In the genomic region with DNA sequence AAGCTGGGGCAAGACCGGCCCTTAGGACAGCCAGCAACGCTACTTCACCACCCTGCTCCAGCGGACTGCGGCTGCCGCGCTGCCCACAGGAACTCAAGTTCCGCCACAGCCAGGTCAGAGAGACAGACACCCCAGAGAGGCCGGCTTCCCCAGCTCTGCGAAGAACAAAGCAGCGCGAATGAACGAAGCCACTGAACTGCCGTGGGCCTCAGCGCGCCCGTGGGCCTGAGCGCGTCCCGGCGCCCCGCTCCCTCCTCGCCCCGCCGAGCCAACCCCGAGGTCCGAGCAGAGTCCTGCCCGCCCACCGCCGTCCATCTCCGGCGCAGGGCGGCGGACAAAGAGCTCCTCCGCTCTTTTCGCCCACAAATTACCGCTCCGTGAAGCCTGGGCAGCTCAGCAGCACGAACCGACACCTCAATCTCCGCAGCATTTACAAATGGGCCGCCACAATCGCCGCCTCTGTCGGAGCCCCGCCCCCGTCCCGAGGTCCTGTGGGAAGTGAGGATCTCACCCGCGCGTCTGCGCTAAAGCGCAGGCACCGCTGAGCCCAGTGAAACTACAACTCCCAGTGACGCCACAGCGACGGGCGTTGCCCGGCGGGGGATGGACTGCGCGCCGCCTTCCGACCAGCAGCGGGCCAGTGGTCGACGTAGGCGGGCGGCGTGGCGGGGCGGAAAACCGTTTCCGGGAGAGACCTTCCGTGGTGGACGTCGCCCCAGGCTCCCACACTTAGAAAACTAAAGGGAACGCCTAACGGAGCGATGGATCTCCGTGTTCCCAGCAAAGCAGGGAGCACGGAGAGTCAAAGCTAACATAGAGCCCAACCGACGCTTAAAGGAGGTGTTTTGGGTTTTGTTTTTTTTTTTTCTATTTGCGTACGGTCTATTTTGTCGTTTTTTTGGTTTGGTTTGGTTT, we compare ENCODE assay signal across 1 cellular context.
A peak's percentile ranks its signal among the peaks of the same experiment; 100 is the strongest.
TF ChIP-seq lines count a peak whose summit lies in the region.

No MANE protein-coding gene starts in this region.

TF ChIP-seq in HepG2, 621 proteins besides CTCF, POLR2A, EP300 and RAD21 (continued from another document and continues in another):
- TF ChIP-seq, protein P1, sequence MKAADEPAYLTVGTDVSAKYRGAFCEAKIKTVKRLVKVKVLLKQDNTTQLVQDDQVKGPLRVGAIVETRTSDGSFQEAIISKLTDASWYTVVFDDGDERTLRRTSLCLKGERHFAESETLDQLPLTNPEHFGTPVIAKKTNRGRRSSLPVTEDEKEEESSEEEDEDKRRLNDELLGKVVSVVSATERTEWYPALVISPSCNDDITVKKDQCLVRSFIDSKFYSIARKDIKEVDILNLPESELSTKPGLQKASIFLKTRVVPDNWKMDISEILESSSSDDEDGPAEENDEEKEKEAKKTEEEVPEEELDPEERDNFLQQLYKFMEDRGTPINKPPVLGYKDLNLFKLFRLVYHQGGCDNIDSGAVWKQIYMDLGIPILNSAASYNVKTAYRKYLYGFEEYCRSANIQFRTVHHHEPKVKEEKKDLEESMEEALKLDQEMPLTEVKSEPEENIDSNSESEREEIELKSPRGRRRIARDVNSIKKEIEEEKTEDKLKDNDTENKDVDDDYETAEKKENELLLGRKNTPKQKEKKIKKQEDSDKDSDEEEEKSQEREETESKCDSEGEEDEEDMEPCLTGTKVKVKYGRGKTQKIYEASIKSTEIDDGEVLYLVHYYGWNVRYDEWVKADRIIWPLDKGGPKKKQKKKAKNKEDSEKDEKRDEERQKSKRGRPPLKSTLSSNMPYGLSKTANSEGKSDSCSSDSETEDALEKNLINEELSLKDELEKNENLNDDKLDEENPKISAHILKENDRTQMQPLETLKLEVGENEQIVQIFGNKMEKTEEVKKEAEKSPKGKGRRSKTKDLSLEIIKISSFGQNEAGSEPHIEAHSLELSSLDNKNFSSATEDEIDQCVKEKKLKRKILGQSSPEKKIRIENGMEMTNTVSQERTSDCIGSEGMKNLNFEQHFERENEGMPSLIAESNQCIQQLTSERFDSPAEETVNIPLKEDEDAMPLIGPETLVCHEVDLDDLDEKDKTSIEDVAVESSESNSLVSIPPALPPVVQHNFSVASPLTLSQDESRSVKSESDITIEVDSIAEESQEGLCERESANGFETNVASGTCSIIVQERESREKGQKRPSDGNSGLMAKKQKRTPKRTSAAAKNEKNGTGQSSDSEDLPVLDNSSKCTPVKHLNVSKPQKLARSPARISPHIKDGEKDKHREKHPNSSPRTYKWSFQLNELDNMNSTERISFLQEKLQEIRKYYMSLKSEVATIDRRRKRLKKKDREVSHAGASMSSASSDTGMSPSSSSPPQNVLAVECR (CRISPR knock-in tag; IDR thresholded peaks at IDR 0.05; ENCODE audit: borderline replicate concordance) = peak; percentile 100
- TF ChIP-seq ZMAT3 (CRISPR knock-in tag; conservative IDR thresholded peaks at IDR 0.05) (peak; percentile 85), POGZ (CRISPR knock-in tag; IDR thresholded peaks at IDR 0.05) (peak; percentile 50), AHR (CRISPR knock-in tag; IDR thresholded peaks at IDR 0.05) (no peak), HDAC2 (CRISPR knock-in tag; IDR thresholded peaks at IDR 0.05) (peak; percentile 58; the same call in 1 of the 2 replicates), ZNF136 (CRISPR knock-in tag; IDR thresholded peaks at IDR 0.05; ENCODE audit: low read depth) (no peak), NFIC (IDR thresholded peaks at IDR 0.05; ENCODE audit: low read length) (no peak), REL (CRISPR knock-in tag; conservative IDR thresholded peaks at IDR 0.05) (no peak), ZSCAN21 (CRISPR knock-in tag; IDR thresholded peaks at IDR 0.05; ENCODE audit: borderline replicate concordance) (peak; percentile 49; the same call in 1 of the 2 replicates), ZNF343 (CRISPR knock-in tag; IDR thresholded peaks at IDR 0.05) (peak; percentile 58; the same call in 1 of the 2 replicates), ZC3H13 (CRISPR knock-in tag; IDR thresholded peaks at IDR 0.05) (no peak), ZNF75D (CRISPR knock-in tag; IDR thresholded peaks at IDR 0.05; ENCODE audit: borderline replicate concordance) (no peak), DNMT1 (CRISPR knock-in tag; IDR thresholded peaks at IDR 0.05) (no peak), RBFOX2 (IDR thresholded peaks at IDR 0.05; ENCODE audit: low read depth, low read length) (peak; percentile 87), IRF2 (CRISPR knock-in tag; IDR thresholded peaks at IDR 0.05) (peak; percentile 47; the same call in 1 of the 2 replicates), LCORL (IDR thresholded peaks at IDR 0.05) (peak; percentile 57; the same call in 1 of the 2 replicates), LCORL (CRISPR knock-in tag; IDR thresholded peaks at IDR 0.05) (no peak), TCF7 (IDR thresholded peaks at IDR 0.05; ENCODE audit: low read depth) (no peak), ZNF350 (CRISPR knock-in tag; IDR thresholded peaks at IDR 0.05; ENCODE audit: borderline replicate concordance, low read depth) (peak; percentile 49; the same call in 1 of the 2 replicates), ZNF713 (CRISPR knock-in tag; IDR thresholded peaks at IDR 0.05) (no peak), GABPA (IDR thresholded peaks at IDR 0.05; ENCODE audit: low read depth, low read length) (peak; percentile 74), GABPA (CRISPR knock-in tag; IDR thresholded peaks at IDR 0.05; ENCODE audit: low read depth) (peak; percentile 87), NFYB (CRISPR knock-in tag; IDR thresholded peaks at IDR 0.05) (peak; percentile 79), SMARCE1 (IDR thresholded peaks at IDR 0.05; ENCODE audit: borderline replicate concordance) (no peak), TBP (CRISPR knock-in tag; IDR thresholded peaks at IDR 0.05) (no peak), CBFB (CRISPR knock-in tag; IDR thresholded peaks at IDR 0.05) (0 out of 2 replicates have a peak, but pooled peaks have one; percentile 35), ZNF567 (CRISPR knock-in tag; IDR thresholded peaks at IDR 0.05; ENCODE audit: borderline replicate concordance) (no peak), ZNF101 (CRISPR knock-in tag; IDR thresholded peaks at IDR 0.05; ENCODE audit: borderline replicate concordance, low read depth) (no peak), ZNF17 (CRISPR knock-in tag; IDR thresholded peaks at IDR 0.05) (no peak), ZNF180 (CRISPR knock-in tag; IDR thresholded peaks at IDR 0.05; ENCODE audit: borderline replicate concordance, low read depth) (no peak), SOX5 (CRISPR knock-in tag; IDR thresholded peaks at IDR 0.05; ENCODE audit: borderline replicate concordance) (no peak), ZNF564 (CRISPR knock-in tag; IDR thresholded peaks at IDR 0.05) (no peak), GTF3A (CRISPR knock-in tag; conservative IDR thresholded peaks at IDR 0.05) (no peak)
- TF ChIP-seq, protein P2, sequence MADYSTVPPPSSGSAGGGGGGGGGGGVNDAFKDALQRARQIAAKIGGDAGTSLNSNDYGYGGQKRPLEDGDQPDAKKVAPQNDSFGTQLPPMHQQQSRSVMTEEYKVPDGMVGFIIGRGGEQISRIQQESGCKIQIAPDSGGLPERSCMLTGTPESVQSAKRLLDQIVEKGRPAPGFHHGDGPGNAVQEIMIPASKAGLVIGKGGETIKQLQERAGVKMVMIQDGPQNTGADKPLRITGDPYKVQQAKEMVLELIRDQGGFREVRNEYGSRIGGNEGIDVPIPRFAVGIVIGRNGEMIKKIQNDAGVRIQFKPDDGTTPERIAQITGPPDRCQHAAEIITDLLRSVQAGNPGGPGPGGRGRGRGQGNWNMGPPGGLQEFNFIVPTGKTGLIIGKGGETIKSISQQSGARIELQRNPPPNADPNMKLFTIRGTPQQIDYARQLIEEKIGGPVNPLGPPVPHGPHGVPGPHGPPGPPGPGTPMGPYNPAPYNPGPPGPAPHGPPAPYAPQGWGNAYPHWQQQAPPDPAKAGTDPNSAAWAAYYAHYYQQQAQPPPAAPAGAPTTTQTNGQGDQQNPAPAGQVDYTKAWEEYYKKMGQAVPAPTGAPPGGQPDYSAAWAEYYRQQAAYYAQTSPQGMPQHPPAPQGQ (CRISPR knock-in tag; IDR thresholded peaks at IDR 0.05; ENCODE audit: borderline replicate concordance) = no peak
- TF ChIP-seq, protein P3, sequence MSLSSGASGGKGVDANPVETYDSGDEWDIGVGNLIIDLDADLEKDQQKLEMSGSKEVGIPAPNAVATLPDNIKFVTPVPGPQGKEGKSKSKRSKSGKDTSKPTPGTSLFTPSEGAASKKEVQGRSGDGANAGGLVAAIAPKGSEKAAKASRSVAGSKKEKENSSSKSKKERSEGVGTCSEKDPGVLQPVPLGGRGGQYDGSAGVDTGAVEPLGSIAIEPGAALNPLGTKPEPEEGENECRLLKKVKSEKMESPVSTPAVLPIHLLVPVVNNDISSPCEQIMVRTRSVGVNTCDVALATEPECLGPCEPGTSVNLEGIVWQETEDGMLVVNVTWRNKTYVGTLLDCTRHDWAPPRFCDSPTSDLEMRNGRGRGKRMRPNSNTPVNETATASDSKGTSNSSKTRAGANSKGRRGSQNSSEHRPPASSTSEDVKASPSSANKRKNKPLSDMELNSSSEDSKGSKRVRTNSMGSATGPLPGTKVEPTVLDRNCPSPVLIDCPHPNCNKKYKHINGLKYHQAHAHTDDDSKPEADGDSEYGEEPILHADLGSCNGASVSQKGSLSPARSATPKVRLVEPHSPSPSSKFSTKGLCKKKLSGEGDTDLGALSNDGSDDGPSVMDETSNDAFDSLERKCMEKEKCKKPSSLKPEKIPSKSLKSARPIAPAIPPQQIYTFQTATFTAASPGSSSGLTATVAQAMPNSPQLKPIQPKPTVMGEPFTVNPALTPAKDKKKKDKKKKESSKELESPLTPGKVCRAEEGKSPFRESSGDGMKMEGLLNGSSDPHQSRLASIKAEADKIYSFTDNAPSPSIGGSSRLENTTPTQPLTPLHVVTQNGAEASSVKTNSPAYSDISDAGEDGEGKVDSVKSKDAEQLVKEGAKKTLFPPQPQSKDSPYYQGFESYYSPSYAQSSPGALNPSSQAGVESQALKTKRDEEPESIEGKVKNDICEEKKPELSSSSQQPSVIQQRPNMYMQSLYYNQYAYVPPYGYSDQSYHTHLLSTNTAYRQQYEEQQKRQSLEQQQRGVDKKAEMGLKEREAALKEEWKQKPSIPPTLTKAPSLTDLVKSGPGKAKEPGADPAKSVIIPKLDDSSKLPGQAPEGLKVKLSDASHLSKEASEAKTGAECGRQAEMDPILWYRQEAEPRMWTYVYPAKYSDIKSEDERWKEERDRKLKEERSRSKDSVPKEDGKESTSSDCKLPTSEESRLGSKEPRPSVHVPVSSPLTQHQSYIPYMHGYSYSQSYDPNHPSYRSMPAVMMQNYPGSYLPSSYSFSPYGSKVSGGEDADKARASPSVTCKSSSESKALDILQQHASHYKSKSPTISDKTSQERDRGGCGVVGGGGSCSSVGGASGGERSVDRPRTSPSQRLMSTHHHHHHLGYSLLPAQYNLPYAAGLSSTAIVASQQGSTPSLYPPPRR (CRISPR knock-in tag; IDR thresholded peaks at IDR 0.05; ENCODE audit: borderline replicate concordance) = peak; percentile 41; the same call in 1 of the 2 replicates
- TF ChIP-seq, protein P4, sequence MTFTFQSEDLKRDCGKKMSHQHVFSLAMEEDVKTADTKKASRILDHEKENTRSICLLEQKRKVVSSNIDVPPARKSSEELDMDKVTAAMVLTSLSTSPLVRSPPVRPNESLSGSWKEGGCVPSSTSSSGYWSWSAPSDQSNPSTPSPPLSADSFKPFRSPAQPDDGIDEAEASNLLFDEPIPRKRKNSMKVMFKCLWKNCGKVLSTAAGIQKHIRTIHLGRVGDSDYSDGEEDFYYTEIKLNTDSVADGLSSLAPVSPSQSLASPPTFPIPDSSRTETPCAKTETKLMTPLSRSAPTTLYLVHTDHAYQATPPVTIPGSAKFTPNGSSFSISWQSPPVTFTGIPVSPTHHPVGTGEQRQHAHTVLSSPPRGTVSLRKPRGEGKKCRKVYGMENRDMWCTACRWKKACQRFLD (CRISPR knock-in tag; IDR thresholded peaks at IDR 0.05; ENCODE audit: borderline replicate concordance) = peak; percentile 23; the same call in 1 of the 2 replicates
- TF ChIP-seq, protein P5, sequence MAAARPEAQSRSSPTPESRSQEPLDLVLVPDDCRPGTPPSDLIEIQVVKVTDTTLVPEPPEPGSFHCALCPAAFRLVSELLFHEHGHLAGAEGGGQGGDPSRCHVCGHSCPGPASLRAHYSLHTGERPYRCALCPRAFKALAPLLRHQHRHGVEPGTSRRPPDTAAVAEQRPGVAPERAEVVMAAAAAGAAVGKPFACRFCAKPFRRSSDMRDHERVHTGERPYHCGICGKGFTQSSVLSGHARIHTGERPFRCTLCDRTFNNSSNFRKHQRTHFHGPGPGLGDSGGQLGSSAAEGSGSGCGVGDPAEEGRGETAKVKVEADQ (CRISPR knock-in tag; IDR thresholded peaks at IDR 0.05; ENCODE audit: borderline replicate concordance) = peak; percentile 64; the same call in 1 of the 2 replicates
- TF ChIP-seq, protein P6, sequence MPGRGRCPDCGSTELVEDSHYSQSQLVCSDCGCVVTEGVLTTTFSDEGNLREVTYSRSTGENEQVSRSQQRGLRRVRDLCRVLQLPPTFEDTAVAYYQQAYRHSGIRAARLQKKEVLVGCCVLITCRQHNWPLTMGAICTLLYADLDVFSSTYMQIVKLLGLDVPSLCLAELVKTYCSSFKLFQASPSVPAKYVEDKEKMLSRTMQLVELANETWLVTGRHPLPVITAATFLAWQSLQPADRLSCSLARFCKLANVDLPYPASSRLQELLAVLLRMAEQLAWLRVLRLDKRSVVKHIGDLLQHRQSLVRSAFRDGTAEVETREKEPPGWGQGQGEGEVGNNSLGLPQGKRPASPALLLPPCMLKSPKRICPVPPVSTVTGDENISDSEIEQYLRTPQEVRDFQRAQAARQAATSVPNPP (CRISPR knock-in tag; IDR thresholded peaks at IDR 0.05) = no peak
- TF ChIP-seq, protein P7, sequence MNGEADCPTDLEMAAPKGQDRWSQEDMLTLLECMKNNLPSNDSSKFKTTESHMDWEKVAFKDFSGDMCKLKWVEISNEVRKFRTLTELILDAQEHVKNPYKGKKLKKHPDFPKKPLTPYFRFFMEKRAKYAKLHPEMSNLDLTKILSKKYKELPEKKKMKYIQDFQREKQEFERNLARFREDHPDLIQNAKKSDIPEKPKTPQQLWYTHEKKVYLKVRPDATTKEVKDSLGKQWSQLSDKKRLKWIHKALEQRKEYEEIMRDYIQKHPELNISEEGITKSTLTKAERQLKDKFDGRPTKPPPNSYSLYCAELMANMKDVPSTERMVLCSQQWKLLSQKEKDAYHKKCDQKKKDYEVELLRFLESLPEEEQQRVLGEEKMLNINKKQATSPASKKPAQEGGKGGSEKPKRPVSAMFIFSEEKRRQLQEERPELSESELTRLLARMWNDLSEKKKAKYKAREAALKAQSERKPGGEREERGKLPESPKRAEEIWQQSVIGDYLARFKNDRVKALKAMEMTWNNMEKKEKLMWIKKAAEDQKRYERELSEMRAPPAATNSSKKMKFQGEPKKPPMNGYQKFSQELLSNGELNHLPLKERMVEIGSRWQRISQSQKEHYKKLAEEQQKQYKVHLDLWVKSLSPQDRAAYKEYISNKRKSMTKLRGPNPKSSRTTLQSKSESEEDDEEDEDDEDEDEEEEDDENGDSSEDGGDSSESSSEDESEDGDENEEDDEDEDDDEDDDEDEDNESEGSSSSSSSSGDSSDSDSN (CRISPR knock-in tag; IDR thresholded peaks at IDR 0.05) = peak; percentile 58; the same call in 1 of the 2 replicates
- TF ChIP-seq, protein P8, sequence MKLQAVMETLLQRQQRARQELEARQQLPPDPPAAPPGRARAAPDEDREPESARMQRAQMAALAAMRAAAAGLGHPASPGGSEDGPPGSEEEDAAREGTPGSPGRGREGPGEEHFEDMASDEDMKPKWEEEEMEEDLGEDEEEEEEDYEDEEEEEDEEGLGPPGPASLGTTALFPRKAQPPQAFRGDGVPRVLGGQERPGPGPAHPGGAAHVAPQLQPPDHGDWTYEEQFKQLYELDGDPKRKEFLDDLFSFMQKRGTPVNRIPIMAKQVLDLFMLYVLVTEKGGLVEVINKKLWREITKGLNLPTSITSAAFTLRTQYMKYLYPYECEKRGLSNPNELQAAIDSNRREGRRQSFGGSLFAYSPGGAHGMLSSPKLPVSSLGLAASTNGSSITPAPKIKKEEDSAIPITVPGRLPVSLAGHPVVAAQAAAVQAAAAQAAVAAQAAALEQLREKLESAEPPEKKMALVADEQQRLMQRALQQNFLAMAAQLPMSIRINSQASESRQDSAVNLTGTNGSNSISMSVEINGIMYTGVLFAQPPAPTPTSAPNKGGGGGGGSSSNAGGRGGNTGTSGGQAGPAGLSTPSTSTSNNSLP (IDR thresholded peaks at IDR 0.05; ENCODE audit: low read depth, low read length) = 0 out of 2 replicates have a peak, but pooled peaks have one; percentile 19
